Comparison of ENCODE assay signal across 35 cellular contexts in genomic region chr14:104458845-104459244, GRCh38.
"Had no signal": no experiment of that assay in that cellular context is flagged by ENCODE, and none has a peak within 500 bp of the region (broad histone marks: within the 10 kb centered on the region; RNA-seq: fewer than 3 reads in every experiment).

No MANE protein-coding gene starts in this region.

- ATAC-seq: activated CD8-positive, alpha-beta T cell treated with anti-CD3 and anti-CD28 coated beads for 36 hours; activated T-cell treated with anti-CD3 and anti-CD28 coated beads, Interleukin-2, amount 50 U/mL, for 4 hours; PC-3 had no signal

- H3K4me1 ChIP-seq: SJSA1 had no signal

- H3K36me3 Mint-ChIP-seq: activated naive CD4-positive, alpha-beta T cell treated with anti-CD3 and anti-CD28 coated beads, Interleukin-2, amount 10 ng/mL, durations not matched to agents 7 days and 5 days; activated naive CD8-positive, alpha-beta T cell treated with anti-CD3 and anti-CD28 coated beads for 36 hours had no signal

- H3K36me3 ChIP-seq: brain microvascular endothelial cell, MG63, Peyer's patch, SJSA1 had no signal

- H3K9ac ChIP-seq: SK-N-SH had no signal

- DNase-seq: activated CD4-positive, alpha-beta T cell treated with anti-CD3 and anti-CD28 coated beads, Interleukin-2, amount 10 ng/mL, durations not matched to agents 24 days and 14 days; activated CD4-positive, alpha-beta T cell treated with anti-CD3 and anti-CD28 coated beads, Interleukin-2, amount 50 U/mL, for 4 hours; activated CD8-positive, alpha-beta memory T cell treated with anti-CD3 and anti-CD28 coated beads, Interleukin-2, amount 50 U/mL, for 4 hours; activated CD8-positive, alpha-beta T cell treated with anti-CD3 and anti-CD28 coated beads for 36 hours; activated gamma-delta T cell treated with Interleukin-2 at 50 U/mL for 16 hours; activated naive CD4-positive, alpha-beta T cell treated with anti-CD3 and anti-CD28 coated beads, Interleukin-2, amount 10 ng/mL, durations not matched to agents 7 days and 5 days; activated naive CD8-positive, alpha-beta T cell treated with anti-CD3 and anti-CD28 coated beads for 36 hours; activated T-cell treated with anti-CD3 and anti-CD28 coated beads for 4 hours; activated T-cell treated with anti-CD3 and anti-CD28 coated beads, Interleukin-2, amount 50 U/mL, for 4 hours; amniotic stem cell; aorta; brain microvascular endothelial cell; Kasumi-1; KG1; MG63; NCI-H1092; NCI-H1436 treated with DMSO at 0.1 percent for 48 hours; NCI-H187; NCI-H2029 treated with DMSO at 0.1 percent for 48 hours; NCI-H2107; NCI-H2171; NCI-H510A; NCI-H526; NCI-H748 treated with DMSO at 0.1 percent for 48 hours; NK-92 treated with Interleukin-12 subunit alpha and Interleukin-12 subunit beta, amount 100 ng/mL, for 24 hours; PC-3; RPMI8226; SHP77 treated with DMSO at 0.1 percent for 48 hours; SK-N-SH had no signal

- H3K4me3 ChIP-seq: MG63, Peyer's patch, SJSA1 had no signal

- H3K27ac ChIP-seq: brain microvascular endothelial cell, Peyer's patch, SJSA1 had no signal

- H3K4me2 ChIP-seq: SK-N-SH had no signal

- FAIRE-seq: TTC549 had no signal

- H3K4me3 Mint-ChIP-seq: activated CD4-positive, alpha-beta T cell treated with anti-CD3 and anti-CD28 coated beads, Interleukin-2, amount 10 ng/mL, durations not matched to agents 24 days and 14 days; activated CD8-positive, alpha-beta T cell treated with anti-CD3 and anti-CD28 coated beads for 36 hours; activated naive CD4-positive, alpha-beta T cell treated with anti-CD3 and anti-CD28 coated beads, Interleukin-2, amount 10 ng/mL, durations not matched to agents 7 days and 5 days; activated naive CD8-positive, alpha-beta T cell treated with anti-CD3 and anti-CD28 coated beads for 36 hours; activated T-cell treated with anti-CD3 and anti-CD28 coated beads, Interleukin-2, amount 50 U/mL, for 4 hours; activated T-helper 1 cell treated with anti-CD3 and anti-CD28 coated beads, Interleukin-12 subunit alpha, Interleukin-12 subunit beta, Interleukin-2, Interleukin-4 antibody, amounts not matched to agents 30 ng/mL and 10 ng/mL and 1 ng/mL, durations not matched to agents 14 hours and 24 hours and 36 hours; T-helper 1 cell treated with Interleukin-12 subunit alpha and Interleukin-12 subunit beta and Interleukin-4 antibody, amounts not matched to agents 30 μg/mL and 1 μg/mL, for 36 hours; T-helper 2 cell treated with Interferon-gamma antibody and Interleukin-4, amounts not matched to agents 5 μg/mL and 100 μg/mL, for 36 hours had no signal

- H3K9me3 Mint-ChIP-seq: activated CD4-positive, alpha-beta T cell treated with anti-CD3 and anti-CD28 coated beads, Interleukin-2, amount 10 ng/mL, durations not matched to agents 24 days and 14 days; activated CD8-positive, alpha-beta T cell treated with anti-CD3 and anti-CD28 coated beads for 36 hours; activated naive CD4-positive, alpha-beta T cell treated with anti-CD3 and anti-CD28 coated beads, Interleukin-2, amount 10 ng/mL, durations not matched to agents 7 days and 5 days; activated naive CD8-positive, alpha-beta T cell treated with anti-CD3 and anti-CD28 coated beads for 36 hours; activated T-cell treated with anti-CD3 and anti-CD28 coated beads, Interleukin-2, amount 50 U/mL, for 4 hours; activated T-helper 1 cell treated with anti-CD3 and anti-CD28 coated beads, Interleukin-12 subunit alpha, Interleukin-12 subunit beta, Interleukin-2, Interleukin-4 antibody, amounts not matched to agents 30 ng/mL and 10 ng/mL and 1 ng/mL, durations not matched to agents 14 hours and 24 hours and 36 hours; T-helper 1 cell treated with Interleukin-12 subunit alpha and Interleukin-12 subunit beta and Interleukin-4 antibody, amounts not matched to agents 30 μg/mL and 1 μg/mL, for 36 hours; T-helper 2 cell treated with Interferon-gamma antibody and Interleukin-4, amounts not matched to agents 5 μg/mL and 100 μg/mL, for 36 hours had no signal

- H3K9me3 ChIP-seq: MG63, Peyer's patch, SJSA1, SK-N-SH had no signal

- H3K27ac Mint-ChIP-seq: activated CD4-positive, alpha-beta T cell treated with anti-CD3 and anti-CD28 coated beads, Interleukin-2, amount 10 ng/mL, durations not matched to agents 24 days and 14 days; activated CD8-positive, alpha-beta T cell treated with anti-CD3 and anti-CD28 coated beads for 36 hours; activated naive CD4-positive, alpha-beta T cell treated with anti-CD3 and anti-CD28 coated beads, Interleukin-2, amount 10 ng/mL, durations not matched to agents 7 days and 5 days; activated naive CD8-positive, alpha-beta T cell treated with anti-CD3 and anti-CD28 coated beads for 36 hours; activated T-helper 1 cell treated with anti-CD3 and anti-CD28 coated beads, Interleukin-12 subunit alpha, Interleukin-12 subunit beta, Interleukin-2, Interleukin-4 antibody, amounts not matched to agents 30 ng/mL and 10 ng/mL and 1 ng/mL, durations not matched to agents 14 hours and 24 hours and 36 hours; T-helper 1 cell treated with Interleukin-12 subunit alpha and Interleukin-12 subunit beta and Interleukin-4 antibody, amounts not matched to agents 30 μg/mL and 1 μg/mL, for 36 hours; T-helper 2 cell treated with Interferon-gamma antibody and Interleukin-4, amounts not matched to agents 5 μg/mL and 100 μg/mL, for 36 hours had no signal
